In the genomic region with DNA sequence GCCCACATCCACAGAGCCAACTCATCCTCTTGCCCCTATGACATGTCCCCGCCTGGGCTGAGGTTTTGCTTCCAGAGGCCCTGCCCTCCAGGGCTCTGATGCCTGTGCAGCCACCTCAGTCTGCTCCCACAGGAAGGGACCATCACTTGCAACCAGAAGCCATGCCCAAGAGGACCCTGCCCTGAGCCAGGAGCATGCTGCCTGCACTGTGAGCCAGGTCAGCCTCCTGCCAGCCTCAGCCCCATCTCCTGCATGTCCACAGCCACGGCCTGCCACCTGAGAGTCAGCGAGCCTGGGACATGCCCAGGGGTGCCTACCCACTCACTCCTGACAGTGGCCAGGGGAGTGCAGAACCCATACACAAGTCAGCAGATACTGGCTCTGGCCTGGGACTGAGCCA, we compare ENCODE assay signal across 23 cellular contexts. TPM values are rescaled to one million over a fixed set of nuclear protein-coding genes. Genes with fewer than 3 reads are reported as not detected.
DNase-seq lines count a peak whose midpoint lies in the region; ATAC-seq and TF ChIP-seq lines count a peak whose summit lies in the region.
"Had no signal": no experiment of that assay in that cellular context is flagged by ENCODE, and none has a peak within 500 bp of the region (broad histone marks: within the 10 kb centered on the region; RNA-seq: fewer than 3 reads in every experiment).

No MANE protein-coding gene starts in this region.

- H3K9me3 Mint-ChIP-seq in CD14-positive monocyte: peaks cover 2 to 18% (median 9%) of the 10 kb centered on the region in 7 donors
- H3K9me3 Mint-ChIP-seq: CD4-positive, alpha-beta memory T cell; HFFc6 had no signal

- no peak overlapping the region for H3K27ac Mint-ChIP-seq in CD14-positive monocyte
- H3K27ac Mint-ChIP-seq: CD4-positive, alpha-beta memory T cell; HFFc6 had no signal

- peaks cover 23% of the 10 kb centered on the region for H3K4me1 Mint-ChIP-seq in CD14-positive monocyte

- H3K27ac ChIP-seq in Peyer's patch (no peak overlapping the region), aorta (ENCODE audit: low read depth in 1 of 2, low read length in 2 of 2) (no peak overlapping the region)
- H3K27ac ChIP-seq: BLaER1, KMS-11, SJCRH30 had no signal

- H3K27me3 ChIP-seq in Peyer's patch: peaks cover 0 to 3% of the 10 kb centered on the region in 2 donors
- H3K27me3 ChIP-seq in aorta (ENCODE audit: control insufficient read depth in 1 of 2, insufficient read depth in 2 of 2, low read length in 1 of 2): no peaks in the 10 kb centered on the region

- no peaks in the 10 kb centered on the region for H3K9me3 ChIP-seq in Peyer's patch
- no peaks in the 10 kb centered on the region for H3K9me3 ChIP-seq in aorta (ENCODE audit: control insufficient read depth, low read length)
- H3K9me3 ChIP-seq: BLaER1, Caco-2, SJCRH30 had no signal

- intact Hi-C loops in CD14-positive monocyte (cut with micrococcal nuclease): no loop called here
- intact Hi-C loops in sciatic nerve (cut with DNase I): no loop called here
- intact Hi-C loops in aorta (cut with DNase I): no loop called here

- peaks cover 40 to 53% (median 46%) of the 10 kb centered on the region in 3 donors for H3K27me3 Mint-ChIP-seq in CD14-positive monocyte (ENCODE audit: low read depth in 3 of 3)

- H3K36me3 ChIP-seq in Peyer's patch (no peaks in the 10 kb centered on the region), aorta (ENCODE audit: control insufficient read depth in 1 of 2, insufficient read depth in 2 of 2, low read length in 1 of 2) (no peaks in the 10 kb centered on the region)
- H3K36me3 ChIP-seq: BLaER1, SJCRH30 had no signal

- TF ChIP-seq POLR2A in Peyer's patch (IDR thresholded peaks at IDR 0.05): no peak

- ATAC-seq in sciatic nerve: no peak
- ATAC-seq in stimulated activated naive CD8-positive, alpha-beta T cell treated with anti-CD3 and anti-CD28 coated beads, Interleukin-15, Interleukin-2, amounts not matched to agents 100 U/mL and 50 U/mL, for 24 hours: no peak
- no peak for ATAC-seq in aorta (ENCODE audit: low FRiP score)
- ATAC-seq: Panc1 had no signal

- no peak overlapping the region for H3K4me3 ChIP-seq in Peyer's patch
- H3K4me3 ChIP-seq in aorta (ENCODE audit: low read length in 2 of 2): no peak overlapping the region
- H3K4me3 ChIP-seq: BLaER1, SJCRH30 had no signal

- H3K4me3 Mint-ChIP-seq in CD14-positive monocyte: no peak overlapping the region
- H3K4me3 Mint-ChIP-seq: HFFc6 had no signal

- TF ChIP-seq CTCF in CD14-positive monocyte (IDR thresholded peaks at IDR 0.05) (no peak), Peyer's patch (IDR thresholded peaks at IDR 0.05) (no peak), GM20000 (IDR thresholded peaks at IDR 0.05; ENCODE audit: extremely low read depth, missing control alignments) (no peak)

- H3K4me1 ChIP-seq in Peyer's patch (peaks cover 0 to 10% (median 3%) of the 10 kb centered on the region in 4 donors), aorta (ENCODE audit: control insufficient read depth in 1 of 2, insufficient read depth in 2 of 2, low read length in 2 of 2) (no peaks in the 10 kb centered on the region)
- H3K4me1 ChIP-seq: Caco-2 had no signal

- H3K36me3 Mint-ChIP-seq in CD14-positive monocyte: peaks cover 4 to 9% of the 10 kb centered on the region in 2 donors
- H3K36me3 Mint-ChIP-seq: CD4-positive, alpha-beta memory T cell had no signal

- DNase-seq in CD14-positive monocyte (ENCODE audit: low spot score) (peak; percentile 40), Peyer's patch (peak in 2 of 3 donors; percentile 13 to 36), islet precursor cell (peak; percentile 49), sciatic nerve (ENCODE audit: low spot score) (peak; percentile 45), GM20000 (ENCODE audit: low spot score) (no peak), aorta (no peak)
- no peak for DNase-seq in stimulated activated naive CD8-positive, alpha-beta T cell treated with anti-CD3 and anti-CD28 coated beads, Interleukin-15, Interleukin-2, amounts not matched to agents 100 U/mL and 50 U/mL, for 24 hours
- DNase-seq: CD4-positive, alpha-beta memory T cell; DMS 273 treated with DMSO at 0.1 percent for 48 hours; DMS79 treated with DMSO at 0.1 percent for 48 hours; H7; HFFc6; NCI-H1105; NCI-H146; NCI-H2081 treated with DMSO at 0.1 percent for 48 hours; NCI-H2171 treated with DMSO at 0.1 percent for 48 hours; NCI-H524 treated with DMSO at 0.1 percent for 48 hours; NCI-H82; SJCRH30 had no signal

- WGBS in aorta, 2 donors: 95 to 97% methylated on average over 3 of the region's 3 CpGs

RNA-seq across cellular contexts. Expression of gene KCP, which starts 6.6 kb away (rescaled TPM):
- under 1 TPM in 1 of 2 donors, not detected in 1; 0.11 TPM for polyA plus RNA-seq in CD14-positive monocyte
- total RNA-seq in Peyer's patch: 10 to 100 TPM in 1 of 4 donors, 1 to 10 TPM in 3; 3.3 to 14.1 (median 6.7) TPM
- total RNA-seq in sciatic nerve: 1.8 TPM
- 1 to 10 TPM; 2.1 to 6.1 TPM for total RNA-seq in aorta
- polyA plus RNA-seq in aorta: under 1 TPM in 1 of 2 donors, not detected in 1; 0.15 TPM
- polyA plus RNA-seq: CD4-positive, alpha-beta memory T cell had no signal

RNA-seq across cellular contexts. Expression of gene IRF5, which starts 20.7 kb away (rescaled TPM):
- polyA plus RNA-seq in CD14-positive monocyte (100 to 1,000 TPM; 130 to 170 TPM), aorta (1 to 10 TPM; 4.0 to 7.8 TPM)
- total RNA-seq in Peyer's patch (10 to 100 TPM; 16.9 to 27.1 (median 21.7) TPM), sciatic nerve (8.7 TPM), aorta (10 to 100 TPM in 1 of 2 donors, 1 to 10 TPM in 1; 9.6 to 15.5 TPM)

RNA-seq across cellular contexts. Expression of gene ATP6V1F, which starts 54.4 kb away (rescaled TPM):
- polyA plus RNA-seq in CD14-positive monocyte (100 to 1,000 TPM; 511 to 593 TPM), aorta (100 to 1,000 TPM; 120 to 270 TPM)
- total RNA-seq in Peyer's patch (10 to 100 TPM; 71.3 to 88.3 (median 84.6) TPM), sciatic nerve (89.6 TPM), aorta (10 to 100 TPM; 83.7 to 84.8 TPM)

Comparison
In these comparisons a context has a peak if more than half of its experiments do, and no peak if none do; other contexts are left out.
1. DNase-seq: peak in CD14-positive monocyte (single experiment), Peyer's patch (2 of 3), islet precursor cell (single experiment) and sciatic nerve (single experiment); none in stimulated activated naive CD8-positive, alpha-beta T cell treated with anti-CD3 and anti-CD28 coated beads, Interleukin-15, Interleukin-2, amounts not matched to agents 100 U/mL and 50 U/mL, for 24 hours (single experiment), GM20000 (single experiment) and aorta (0 of 2).